Comparison of ENCODE assay signal across 1 cellular context in genomic region chr6:30679765-30680535, GRCh38.
TF ChIP-seq lines count a peak whose summit lies in the region.

No MANE protein-coding gene starts in this region.

TF ChIP-seq in GM12878, 131 proteins besides CTCF, POLR2A, EP300 and RAD21:
- TF ChIP-seq IKZF1 (conservative IDR thresholded peaks at IDR 0.05) (0 out of 2 replicates have a peak, but pooled peaks have one; percentile 7), RB1 (IDR thresholded peaks at IDR 0.05; ENCODE audit: borderline replicate concordance) (no peak)
